1 cellular context compared by ENCODE assay signal in the genomic region with DNA sequence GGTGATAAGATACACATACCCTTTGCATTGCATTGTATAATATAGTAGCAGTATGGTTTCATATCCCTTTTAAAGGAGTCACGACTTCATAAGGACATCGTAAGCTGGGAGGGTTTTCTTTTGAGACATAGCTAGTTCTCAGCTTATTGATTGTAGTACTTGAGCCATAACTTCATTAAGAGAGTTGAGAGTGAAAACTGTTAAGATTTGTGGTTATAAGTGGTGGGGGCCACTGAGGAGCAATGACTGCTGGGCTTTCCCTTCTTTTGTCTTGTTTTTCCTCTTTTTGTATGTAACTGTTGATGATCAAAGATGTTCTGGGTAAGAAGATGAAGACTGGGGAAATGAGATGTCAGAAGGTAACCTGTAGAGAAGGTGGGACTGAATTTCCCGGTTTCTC.
A peak's percentile ranks its signal among the peaks of the same experiment; 100 is the strongest.
TF ChIP-seq lines count a peak whose summit lies in the region.

No MANE protein-coding gene starts in this region.

TF ChIP-seq in GM12878, 131 proteins besides CTCF, POLR2A, EP300 and RAD21 (continued from another document and continues in another):
- TF ChIP-seq, protein P1, sequence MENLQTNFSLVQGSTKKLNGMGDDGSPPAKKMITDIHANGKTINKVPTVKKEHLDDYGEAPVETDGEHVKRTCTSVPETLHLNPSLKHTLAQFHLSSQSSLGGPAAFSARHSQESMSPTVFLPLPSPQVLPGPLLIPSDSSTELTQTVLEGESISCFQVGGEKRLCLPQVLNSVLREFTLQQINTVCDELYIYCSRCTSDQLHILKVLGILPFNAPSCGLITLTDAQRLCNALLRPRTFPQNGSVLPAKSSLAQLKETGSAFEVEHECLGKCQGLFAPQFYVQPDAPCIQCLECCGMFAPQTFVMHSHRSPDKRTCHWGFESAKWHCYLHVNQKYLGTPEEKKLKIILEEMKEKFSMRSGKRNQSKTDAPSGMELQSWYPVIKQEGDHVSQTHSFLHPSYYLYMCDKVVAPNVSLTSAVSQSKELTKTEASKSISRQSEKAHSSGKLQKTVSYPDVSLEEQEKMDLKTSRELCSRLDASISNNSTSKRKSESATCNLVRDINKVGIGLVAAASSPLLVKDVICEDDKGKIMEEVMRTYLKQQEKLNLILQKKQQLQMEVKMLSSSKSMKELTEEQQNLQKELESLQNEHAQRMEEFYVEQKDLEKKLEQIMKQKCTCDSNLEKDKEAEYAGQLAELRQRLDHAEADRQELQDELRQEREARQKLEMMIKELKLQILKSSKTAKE (IDR thresholded peaks at IDR 0.05; ENCODE audit: low read depth, poor library complexity, severe bottlenecking): no peak
- TF ChIP-seq PAX5 (IDR thresholded peaks at IDR 0.05; ENCODE audit: borderline replicate concordance, low read depth, low read length) (no peak), EZH2 (IDR thresholded peaks at IDR 0.05; ENCODE audit: borderline replicate concordance, control insufficient read depth, low read depth, low read length) (no peak), NFXL1 (IDR thresholded peaks at IDR 0.05; ENCODE audit: borderline replicate concordance) (no peak), CREB1 (IDR thresholded peaks at IDR 0.05; ENCODE audit: low read depth) (no peak), RCOR1 (conservative IDR thresholded peaks at IDR 0.05; ENCODE audit: low read depth, low read length) (0 out of 2 replicates have a peak, but pooled peaks have one; percentile 57), STAT3 (IDR thresholded peaks at IDR 0.05; ENCODE audit: low read depth, low read length) (no peak), SMAD5 (IDR thresholded peaks at IDR 0.05; ENCODE audit: low read depth) (no peak), TBL1XR1 (IDR thresholded peaks at IDR 0.05; ENCODE audit: low read depth, low read length) (no peak), JUNB (IDR thresholded peaks at IDR 0.05) (no peak; the same call in 1 of the 2 replicates), CHD4 (IDR thresholded peaks at IDR 0.05) (no peak), TCF7 (IDR thresholded peaks at IDR 0.05; ENCODE audit: borderline replicate concordance) (0 out of 2 replicates have a peak, but pooled peaks have one; percentile 19), TARDBP (IDR thresholded peaks at IDR 0.05; ENCODE audit: borderline replicate concordance) (no peak), SPI1 (IDR thresholded peaks at IDR 0.05; ENCODE audit: borderline replicate concordance, insufficient read depth, low read depth, low read length) (peak; percentile 26; the same call in 1 of the 2 replicates), TCF3 (IDR thresholded peaks at IDR 0.05; ENCODE audit: borderline replicate concordance, insufficient read depth, low read depth, low read length) (no peak), ZNF384 (IDR thresholded peaks at IDR 0.05; ENCODE audit: borderline replicate concordance, low read depth, low read length) (no peak), RB1 (IDR thresholded peaks at IDR 0.05; ENCODE audit: borderline replicate concordance) (no peak), IKZF1 (conservative IDR thresholded peaks at IDR 0.05) (peak; percentile 37; the same call in 1 of the 2 replicates), ASH2L (IDR thresholded peaks at IDR 0.05; ENCODE audit: borderline replicate concordance, low read depth) (no peak), SIX5 (IDR thresholded peaks at IDR 0.05; ENCODE audit: low read depth, low read length, severe bottlenecking) (no peak), NR2F1 (conservative IDR thresholded peaks at IDR 0.05) (no peak), HDAC2 (IDR thresholded peaks at IDR 0.05) (no peak), PAX8 (IDR thresholded peaks at IDR 0.05) (no peak), DPF2 (IDR thresholded peaks at IDR 0.05) (peak; percentile 36; the same call in 1 of the 2 replicates), GATAD2B (conservative IDR thresholded peaks at IDR 0.05; ENCODE audit: low read depth) (no peak), FOS (IDR thresholded peaks at IDR 0.05; ENCODE audit: borderline replicate concordance, extremely low read depth, insufficient read length) (no peak), ATF7 (IDR thresholded peaks at IDR 0.05; ENCODE audit: low read depth) (peak; percentile 33; the same call in 1 of the 2 replicates), CBX3 (IDR thresholded peaks at IDR 0.05; ENCODE audit: borderline replicate concordance, low read depth) (no peak), BACH1 (IDR thresholded peaks at IDR 0.05; ENCODE audit: borderline replicate concordance) (no peak), ZNF207 (IDR thresholded peaks at IDR 0.05; ENCODE audit: borderline replicate concordance) (no peak)
- TF ChIP-seq, protein P2, sequence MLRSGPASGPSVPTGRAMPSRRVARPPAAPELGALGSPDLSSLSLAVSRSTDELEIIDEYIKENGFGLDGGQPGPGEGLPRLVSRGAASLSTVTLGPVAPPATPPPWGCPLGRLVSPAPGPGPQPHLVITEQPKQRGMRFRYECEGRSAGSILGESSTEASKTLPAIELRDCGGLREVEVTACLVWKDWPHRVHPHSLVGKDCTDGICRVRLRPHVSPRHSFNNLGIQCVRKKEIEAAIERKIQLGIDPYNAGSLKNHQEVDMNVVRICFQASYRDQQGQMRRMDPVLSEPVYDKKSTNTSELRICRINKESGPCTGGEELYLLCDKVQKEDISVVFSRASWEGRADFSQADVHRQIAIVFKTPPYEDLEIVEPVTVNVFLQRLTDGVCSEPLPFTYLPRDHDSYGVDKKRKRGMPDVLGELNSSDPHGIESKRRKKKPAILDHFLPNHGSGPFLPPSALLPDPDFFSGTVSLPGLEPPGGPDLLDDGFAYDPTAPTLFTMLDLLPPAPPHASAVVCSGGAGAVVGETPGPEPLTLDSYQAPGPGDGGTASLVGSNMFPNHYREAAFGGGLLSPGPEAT (IDR thresholded peaks at IDR 0.05; ENCODE audit: low read depth): peak; percentile 30; the same call in 1 of the 2 replicates
- TF ChIP-seq, protein P3, sequence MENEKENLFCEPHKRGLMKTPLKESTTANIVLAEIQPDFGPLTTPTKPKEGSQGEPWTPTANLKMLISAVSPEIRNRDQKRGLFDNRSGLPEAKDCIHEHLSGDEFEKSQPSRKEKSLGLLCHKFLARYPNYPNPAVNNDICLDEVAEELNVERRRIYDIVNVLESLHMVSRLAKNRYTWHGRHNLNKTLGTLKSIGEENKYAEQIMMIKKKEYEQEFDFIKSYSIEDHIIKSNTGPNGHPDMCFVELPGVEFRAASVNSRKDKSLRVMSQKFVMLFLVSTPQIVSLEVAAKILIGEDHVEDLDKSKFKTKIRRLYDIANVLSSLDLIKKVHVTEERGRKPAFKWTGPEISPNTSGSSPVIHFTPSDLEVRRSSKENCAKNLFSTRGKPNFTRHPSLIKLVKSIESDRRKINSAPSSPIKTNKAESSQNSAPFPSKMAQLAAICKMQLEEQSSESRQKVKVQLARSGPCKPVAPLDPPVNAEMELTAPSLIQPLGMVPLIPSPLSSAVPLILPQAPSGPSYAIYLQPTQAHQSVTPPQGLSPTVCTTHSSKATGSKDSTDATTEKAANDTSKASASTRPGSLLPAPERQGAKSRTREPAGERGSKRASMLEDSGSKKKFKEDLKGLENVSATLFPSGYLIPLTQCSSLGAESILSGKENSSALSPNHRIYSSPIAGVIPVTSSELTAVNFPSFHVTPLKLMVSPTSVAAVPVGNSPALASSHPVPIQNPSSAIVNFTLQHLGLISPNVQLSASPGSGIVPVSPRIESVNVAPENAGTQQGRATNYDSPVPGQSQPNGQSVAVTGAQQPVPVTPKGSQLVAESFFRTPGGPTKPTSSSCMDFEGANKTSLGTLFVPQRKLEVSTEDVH (IDR thresholded peaks at IDR 0.05; ENCODE audit: low read depth, partially characterized antibody): no peak
- TF ChIP-seq, protein P4, sequence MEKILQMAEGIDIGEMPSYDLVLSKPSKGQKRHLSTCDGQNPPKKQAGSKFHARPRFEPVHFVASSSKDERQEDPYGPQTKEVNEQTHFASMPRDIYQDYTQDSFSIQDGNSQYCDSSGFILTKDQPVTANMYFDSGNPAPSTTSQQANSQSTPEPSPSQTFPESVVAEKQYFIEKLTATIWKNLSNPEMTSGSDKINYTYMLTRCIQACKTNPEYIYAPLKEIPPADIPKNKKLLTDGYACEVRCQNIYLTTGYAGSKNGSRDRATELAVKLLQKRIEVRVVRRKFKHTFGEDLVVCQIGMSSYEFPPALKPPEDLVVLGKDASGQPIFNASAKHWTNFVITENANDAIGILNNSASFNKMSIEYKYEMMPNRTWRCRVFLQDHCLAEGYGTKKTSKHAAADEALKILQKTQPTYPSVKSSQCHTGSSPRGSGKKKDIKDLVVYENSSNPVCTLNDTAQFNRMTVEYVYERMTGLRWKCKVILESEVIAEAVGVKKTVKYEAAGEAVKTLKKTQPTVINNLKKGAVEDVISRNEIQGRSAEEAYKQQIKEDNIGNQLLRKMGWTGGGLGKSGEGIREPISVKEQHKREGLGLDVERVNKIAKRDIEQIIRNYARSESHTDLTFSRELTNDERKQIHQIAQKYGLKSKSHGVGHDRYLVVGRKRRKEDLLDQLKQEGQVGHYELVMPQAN (conservative IDR thresholded peaks at IDR 0.05): no peak
- TF ChIP-seq, protein P5, sequence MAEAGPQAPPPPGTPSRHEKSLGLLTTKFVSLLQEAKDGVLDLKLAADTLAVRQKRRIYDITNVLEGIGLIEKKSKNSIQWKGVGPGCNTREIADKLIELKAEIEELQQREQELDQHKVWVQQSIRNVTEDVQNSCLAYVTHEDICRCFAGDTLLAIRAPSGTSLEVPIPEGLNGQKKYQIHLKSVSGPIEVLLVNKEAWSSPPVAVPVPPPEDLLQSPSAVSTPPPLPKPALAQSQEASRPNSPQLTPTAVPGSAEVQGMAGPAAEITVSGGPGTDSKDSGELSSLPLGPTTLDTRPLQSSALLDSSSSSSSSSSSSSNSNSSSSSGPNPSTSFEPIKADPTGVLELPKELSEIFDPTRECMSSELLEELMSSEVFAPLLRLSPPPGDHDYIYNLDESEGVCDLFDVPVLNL (IDR thresholded peaks at IDR 0.05; ENCODE audit: low read depth, low read length): no peak
- TF ChIP-seq, protein P6, sequence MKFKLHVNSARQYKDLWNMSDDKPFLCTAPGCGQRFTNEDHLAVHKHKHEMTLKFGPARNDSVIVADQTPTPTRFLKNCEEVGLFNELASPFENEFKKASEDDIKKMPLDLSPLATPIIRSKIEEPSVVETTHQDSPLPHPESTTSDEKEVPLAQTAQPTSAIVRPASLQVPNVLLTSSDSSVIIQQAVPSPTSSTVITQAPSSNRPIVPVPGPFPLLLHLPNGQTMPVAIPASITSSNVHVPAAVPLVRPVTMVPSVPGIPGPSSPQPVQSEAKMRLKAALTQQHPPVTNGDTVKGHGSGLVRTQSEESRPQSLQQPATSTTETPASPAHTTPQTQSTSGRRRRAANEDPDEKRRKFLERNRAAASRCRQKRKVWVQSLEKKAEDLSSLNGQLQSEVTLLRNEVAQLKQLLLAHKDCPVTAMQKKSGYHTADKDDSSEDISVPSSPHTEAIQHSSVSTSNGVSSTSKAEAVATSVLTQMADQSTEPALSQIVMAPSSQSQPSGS (IDR thresholded peaks at IDR 0.05; ENCODE audit: low read length): peak; percentile 33; the same call in 1 of the 2 replicates
- TF ChIP-seq, protein P7, sequence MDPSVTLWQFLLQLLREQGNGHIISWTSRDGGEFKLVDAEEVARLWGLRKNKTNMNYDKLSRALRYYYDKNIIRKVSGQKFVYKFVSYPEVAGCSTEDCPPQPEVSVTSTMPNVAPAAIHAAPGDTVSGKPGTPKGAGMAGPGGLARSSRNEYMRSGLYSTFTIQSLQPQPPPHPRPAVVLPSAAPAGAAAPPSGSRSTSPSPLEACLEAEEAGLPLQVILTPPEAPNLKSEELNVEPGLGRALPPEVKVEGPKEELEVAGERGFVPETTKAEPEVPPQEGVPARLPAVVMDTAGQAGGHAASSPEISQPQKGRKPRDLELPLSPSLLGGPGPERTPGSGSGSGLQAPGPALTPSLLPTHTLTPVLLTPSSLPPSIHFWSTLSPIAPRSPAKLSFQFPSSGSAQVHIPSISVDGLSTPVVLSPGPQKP (IDR thresholded peaks at IDR 0.05; ENCODE audit: low read depth, low read length): no peak
- TF ChIP-seq, protein P8, sequence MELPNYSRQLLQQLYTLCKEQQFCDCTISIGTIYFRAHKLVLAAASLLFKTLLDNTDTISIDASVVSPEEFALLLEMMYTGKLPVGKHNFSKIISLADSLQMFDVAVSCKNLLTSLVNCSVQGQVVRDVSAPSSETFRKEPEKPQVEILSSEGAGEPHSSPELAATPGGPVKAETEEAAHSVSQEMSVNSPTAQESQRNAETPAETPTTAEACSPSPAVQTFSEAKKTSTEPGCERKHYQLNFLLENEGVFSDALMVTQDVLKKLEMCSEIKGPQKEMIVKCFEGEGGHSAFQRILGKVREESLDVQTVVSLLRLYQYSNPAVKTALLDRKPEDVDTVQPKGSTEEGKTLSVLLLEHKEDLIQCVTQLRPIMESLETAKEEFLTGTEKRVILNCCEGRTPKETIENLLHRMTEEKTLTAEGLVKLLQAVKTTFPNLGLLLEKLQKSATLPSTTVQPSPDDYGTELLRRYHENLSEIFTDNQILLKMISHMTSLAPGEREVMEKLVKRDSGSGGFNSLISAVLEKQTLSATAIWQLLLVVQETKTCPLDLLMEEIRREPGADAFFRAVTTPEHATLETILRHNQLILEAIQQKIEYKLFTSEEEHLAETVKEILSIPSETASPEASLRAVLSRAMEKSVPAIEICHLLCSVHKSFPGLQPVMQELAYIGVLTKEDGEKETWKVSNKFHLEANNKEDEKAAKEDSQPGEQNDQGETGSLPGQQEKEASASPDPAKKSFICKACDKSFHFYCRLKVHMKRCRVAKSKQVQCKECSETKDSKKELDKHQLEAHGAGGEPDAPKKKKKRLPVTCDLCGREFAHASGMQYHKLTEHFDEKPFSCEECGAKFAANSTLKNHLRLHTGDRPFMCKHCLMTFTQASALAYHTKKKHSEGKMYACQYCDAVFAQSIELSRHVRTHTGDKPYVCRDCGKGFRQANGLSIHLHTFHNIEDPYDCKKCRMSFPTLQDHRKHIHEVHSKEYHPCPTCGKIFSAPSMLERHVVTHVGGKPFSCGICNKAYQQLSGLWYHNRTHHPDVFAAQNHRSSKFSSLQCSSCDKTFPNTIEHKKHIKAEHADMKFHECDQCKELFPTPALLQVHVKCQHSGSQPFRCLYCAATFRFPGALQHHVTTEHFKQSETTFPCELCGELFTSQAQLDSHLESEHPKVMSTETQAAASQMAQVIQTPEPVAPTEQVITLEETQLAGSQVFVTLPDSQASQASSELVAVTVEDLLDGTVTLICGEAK (IDR thresholded peaks at IDR 0.05; ENCODE audit: borderline replicate concordance): no peak
- TF ChIP-seq, protein P9, sequence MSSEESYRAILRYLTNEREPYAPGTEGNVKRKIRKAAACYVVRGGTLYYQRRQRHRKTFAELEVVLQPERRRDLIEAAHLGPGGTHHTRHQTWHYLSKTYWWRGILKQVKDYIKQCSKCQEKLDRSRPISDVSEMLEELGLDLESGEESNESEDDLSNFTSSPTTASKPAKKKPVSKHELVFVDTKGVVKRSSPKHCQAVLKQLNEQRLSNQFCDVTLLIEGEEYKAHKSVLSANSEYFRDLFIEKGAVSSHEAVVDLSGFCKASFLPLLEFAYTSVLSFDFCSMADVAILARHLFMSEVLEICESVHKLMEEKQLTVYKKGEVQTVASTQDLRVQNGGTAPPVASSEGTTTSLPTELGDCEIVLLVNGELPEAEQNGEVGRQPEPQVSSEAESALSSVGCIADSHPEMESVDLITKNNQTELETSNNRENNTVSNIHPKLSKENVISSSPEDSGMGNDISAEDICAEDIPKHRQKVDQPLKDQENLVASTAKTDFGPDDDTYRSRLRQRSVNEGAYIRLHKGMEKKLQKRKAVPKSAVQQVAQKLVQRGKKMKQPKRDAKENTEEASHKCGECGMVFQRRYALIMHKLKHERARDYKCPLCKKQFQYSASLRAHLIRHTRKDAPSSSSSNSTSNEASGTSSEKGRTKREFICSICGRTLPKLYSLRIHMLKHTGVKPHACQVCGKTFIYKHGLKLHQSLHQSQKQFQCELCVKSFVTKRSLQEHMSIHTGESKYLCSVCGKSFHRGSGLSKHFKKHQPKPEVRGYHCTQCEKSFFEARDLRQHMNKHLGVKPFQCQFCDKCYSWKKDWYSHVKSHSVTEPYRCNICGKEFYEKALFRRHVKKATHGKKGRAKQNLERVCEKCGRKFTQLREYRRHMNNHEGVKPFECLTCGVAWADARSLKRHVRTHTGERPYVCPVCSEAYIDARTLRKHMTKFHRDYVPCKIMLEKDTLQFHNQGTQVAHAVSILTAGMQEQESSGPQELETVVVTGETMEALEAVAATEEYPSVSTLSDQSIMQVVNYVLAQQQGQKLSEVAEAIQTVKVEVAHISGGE (CRISPR knock-in tag; IDR thresholded peaks at IDR 0.05): no peak
